ENCODE assay signal across 1 cellular context in the genomic region with DNA sequence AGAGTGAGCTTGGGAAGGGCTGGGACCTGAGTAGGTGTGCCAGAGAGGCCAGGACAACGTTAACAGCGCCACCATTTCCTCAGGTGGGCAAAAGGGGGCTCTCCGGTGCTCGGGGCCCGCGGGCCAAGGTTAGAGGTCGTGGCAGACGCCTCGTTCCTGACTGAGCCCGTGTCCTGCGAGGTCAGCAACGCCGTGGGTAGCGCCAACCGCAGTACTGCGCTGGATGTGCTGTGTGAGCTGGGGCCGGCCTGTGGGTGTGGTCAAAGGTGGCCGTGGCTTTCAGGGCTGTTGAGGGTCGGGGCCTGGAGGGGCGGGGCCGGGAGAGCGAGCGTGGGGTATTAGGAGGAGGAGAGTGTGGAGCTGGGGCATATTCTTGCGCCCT.
TF ChIP-seq lines count a peak whose summit lies in the region.

No MANE protein-coding gene starts in this region.

TF ChIP-seq in HCT116, 20 proteins besides CTCF, POLR2A, EP300 and RAD21:
- no peak for TF ChIP-seq JUND (IDR thresholded peaks at IDR 0.05)
- TF ChIP-seq EZH2 (IDR thresholded peaks at IDR 0.05), result no peak
- TF ChIP-seq EGR1 (IDR thresholded peaks at IDR 0.05; ENCODE audit: low read depth), result no peak
- TF ChIP-seq SIN3A (IDR thresholded peaks at IDR 0.05; ENCODE audit: low read depth), result no peak
- no peak for TF ChIP-seq CBX3 (IDR thresholded peaks at IDR 0.05; ENCODE audit: low read depth)
- TF ChIP-seq ZFX (IDR thresholded peaks at IDR 0.05), result no peak
